ENCODE assay signal across 8 cellular contexts in the genomic region with DNA sequence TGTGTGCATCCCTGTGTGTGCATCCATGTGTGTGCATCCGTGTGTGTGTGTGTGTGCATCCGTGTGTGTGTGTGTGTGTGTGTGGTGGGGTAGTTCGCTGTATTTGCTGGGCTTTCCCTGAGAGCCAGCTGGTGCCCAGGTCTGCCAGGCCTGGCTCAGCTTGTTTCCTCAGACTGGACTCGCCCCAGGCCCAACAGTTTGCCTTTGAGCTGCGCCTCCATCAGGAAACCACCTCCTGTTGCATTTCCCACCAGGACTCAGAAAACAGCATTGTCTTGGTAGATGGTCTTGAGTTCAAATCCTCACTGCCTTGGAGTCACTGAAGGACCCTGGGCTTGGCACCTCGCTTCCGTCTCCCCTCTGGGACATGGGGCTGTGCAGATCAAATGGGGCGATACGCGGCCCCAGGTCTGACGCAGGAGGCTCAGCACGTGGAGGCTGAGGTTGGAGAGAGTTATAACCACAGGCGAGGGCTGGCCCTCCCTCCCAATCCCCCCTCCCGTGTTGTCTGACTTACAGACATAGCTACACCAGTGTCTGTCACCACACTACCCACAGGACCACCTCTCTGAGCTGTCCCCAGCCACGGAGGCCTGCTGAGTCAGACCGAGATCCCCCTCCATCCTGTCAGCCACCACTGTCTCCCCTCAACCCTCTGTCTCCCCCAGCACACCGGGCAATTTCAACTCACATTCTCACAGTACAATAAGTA. TPM values are rescaled to one million over a fixed set of nuclear protein-coding genes. Genes with fewer than 3 reads are reported as not detected.
DNase-seq lines count a peak whose midpoint lies in the region; ATAC-seq and TF ChIP-seq lines count a peak whose summit lies in the region.

No MANE protein-coding gene starts in this region.

- CTCF ChIA-PET in PC-9 (lab: Charles Lee): no interaction called here

- 76 to 83% (median 77%) methylated on average over 16 to 17 of the region's 17 CpGs for WGBS in psoas muscle, 3 donors

- POLR2A ChIA-PET in PC-9 (lab: Charles Lee; ENCODE audit: unreplicated experiment): no interaction called here

- no peaks in the 10 kb centered on the region for H3K79me2 ChIP-seq in DOHH2 (ENCODE audit: control insufficient read depth, low read length)
- H3K79me2 ChIP-seq in PC-9 (ENCODE audit: low read depth): no peaks in the 10 kb centered on the region

- H4K20me1 ChIP-seq in DOHH2 (ENCODE audit: control insufficient read depth, insufficient read depth, low read depth, low read length) (no peaks in the 10 kb centered on the region), PC-9 (ENCODE audit: insufficient read depth) (no peaks in the 10 kb centered on the region)

- no peak for TF ChIP-seq CTCF in DOHH2 (IDR thresholded peaks at IDR 0.05; ENCODE audit: low read depth, low read length, poor library complexity, severe bottlenecking)
- no peak for TF ChIP-seq CTCF in psoas muscle (IDR thresholded peaks at IDR 0.05)
- TF ChIP-seq CTCF in PC-9 (conservative IDR thresholded peaks at IDR 0.05): no peak

- H3K9me2 ChIP-seq in DOHH2 (replicated peaks; ENCODE audit: control insufficient read depth, low read length): no peaks in the 10 kb centered on the region
- no peaks in the 10 kb centered on the region for H3K9me2 ChIP-seq in PC-9 (ENCODE audit: insufficient read depth)

- no peak overlapping the region for H2AFZ ChIP-seq in PC-9

- peak; percentile 23 to 97 (median 55) for DNase-seq in T-helper 2 cell
- DNase-seq in cerebellar cortex (ENCODE audit: low spot score): peak; percentile 55
- peak; percentile 92 for DNase-seq in stimulated activated CD8-positive, alpha-beta memory T cell treated with anti-CD3 and anti-CD28 coated beads, Interleukin-4, amount 100 ng/mL, for 48 hours
- DNase-seq in psoas muscle: no peak
- DNase-seq in T1000 (lab: John Stamatoyannopoulos, UW): no peak
- DNase-seq in PC-9: no peak

- H3K4me1 ChIP-seq in DOHH2 (ENCODE audit: control insufficient read depth, low read length) (peaks cover 63% of the 10 kb centered on the region), psoas muscle (no peaks in the 10 kb centered on the region), PC-9 (replicated peaks; ENCODE audit: insufficient read depth) (peaks cover 4% of the 10 kb centered on the region; the same call in 1 of the 2 replicates)

- H3K27ac ChIP-seq in DOHH2 (ENCODE audit: low read depth, low read length) (peak overlapping the region; percentile 43), psoas muscle (no peak overlapping the region), PC-9 (no peak overlapping the region)

- H3K27me3 ChIP-seq in DOHH2 (ENCODE audit: control insufficient read depth, low read length) (no peaks in the 10 kb centered on the region), psoas muscle (ENCODE audit: insufficient read depth in 3 of 3, low read length in 2 of 3) (no peaks in the 10 kb centered on the region), PC-9 (ENCODE audit: insufficient read depth, low read depth) (no peaks in the 10 kb centered on the region)

- H3K4me2 ChIP-seq in DOHH2 (ENCODE audit: low read length): peak overlapping the region; percentile 59
- no peak overlapping the region for H3K4me2 ChIP-seq in PC-9

- H3K9me3 ChIP-seq in DOHH2 (ENCODE audit: control insufficient read depth, insufficient read depth, low read length): no peaks in the 10 kb centered on the region
- H3K9me3 ChIP-seq in psoas muscle: no peaks in the 10 kb centered on the region
- H3K9me3 ChIP-seq in PC-9 (ENCODE audit: insufficient read depth, low read depth): no peaks in the 10 kb centered on the region

- H3K4me3 ChIP-seq in DOHH2 (ENCODE audit: low read length): no peak overlapping the region
- H3K4me3 ChIP-seq in psoas muscle: no peak overlapping the region
- H3K4me3 ChIP-seq in PC-9: no peak overlapping the region

- H3F3A ChIP-seq in DOHH2 (ENCODE audit: control insufficient read depth, insufficient read depth): peaks cover 6% of the 10 kb centered on the region; the same call in 1 of the 2 replicates
- H3F3A ChIP-seq in PC-9 (ENCODE audit: insufficient read depth, low read depth): peaks cover 3% of the 10 kb centered on the region; the same call in 1 of the 2 replicates

- H3K36me3 ChIP-seq in DOHH2 (ENCODE audit: control insufficient read depth, low read length) (no peaks in the 10 kb centered on the region), psoas muscle (ENCODE audit: insufficient read depth in 1 of 2, low read depth in 1 of 2) (peaks cover 0 to under 1% of the 10 kb centered on the region in 2 donors), PC-9 (ENCODE audit: low read depth) (no peaks in the 10 kb centered on the region)

- ATAC-seq in GM21786 (IDR thresholded peaks at IDR 0.05; ENCODE audit: unreplicated experiment) (peak; percentile 60), psoas muscle (no peak)

- BruUV-seq in PC-9 (replicated peaks; lab: Mats Ljungman, UMichigan): no TSS peak

- intact Hi-C loops in psoas muscle (cut with DNase I): no loop called here
- intact Hi-C loops in PC-9 (cut with micrococcal nuclease; ENCODE audit: unreplicated experiment): no loop called here

RNA-seq across cellular contexts. Expression of a gene that starts 4.7 kb away (rescaled TPM):
- total RNA-seq in psoas muscle: 10 to 100 TPM; 13.8 to 23.6 (median 17.4) TPM
- 10 to 100 TPM; 33.8 to 47.8 (median 35.5) TPM for polyA plus RNA-seq in psoas muscle
- 48.7 and 52.8 TPM in 2 replicates for total RNA-seq in PC-9 (2021)

RNA-seq across cellular contexts. Expression of a gene that starts 49.8 kb away (rescaled TPM):
- total RNA-seq in psoas muscle (10 to 100 TPM; 10.9 to 23.5 (median 17.7) TPM), PC-9 (2021) (48.2 and 58.5 TPM in 2 replicates)
- polyA plus RNA-seq in psoas muscle: 10 to 100 TPM in 1 of 3 donors, 1 to 10 TPM in 2; 9.3 to 15.1 (median 9.9) TPM

Comparison
In these comparisons a context has a peak if more than half of its experiments do, and no peak if none do; other contexts are left out.
1. DNase-seq: peak in T-helper 2 cell (5 of 5), cerebellar cortex (single experiment) and stimulated activated CD8-positive, alpha-beta memory T cell treated with anti-CD3 and anti-CD28 coated beads, Interleukin-4, amount 100 ng/mL, for 48 hours (single experiment); none in psoas muscle (0 of 2), T1000 (single experiment) and PC-9 (0 of 2).